24 cellular contexts compared by ENCODE assay signal in the genomic region with DNA sequence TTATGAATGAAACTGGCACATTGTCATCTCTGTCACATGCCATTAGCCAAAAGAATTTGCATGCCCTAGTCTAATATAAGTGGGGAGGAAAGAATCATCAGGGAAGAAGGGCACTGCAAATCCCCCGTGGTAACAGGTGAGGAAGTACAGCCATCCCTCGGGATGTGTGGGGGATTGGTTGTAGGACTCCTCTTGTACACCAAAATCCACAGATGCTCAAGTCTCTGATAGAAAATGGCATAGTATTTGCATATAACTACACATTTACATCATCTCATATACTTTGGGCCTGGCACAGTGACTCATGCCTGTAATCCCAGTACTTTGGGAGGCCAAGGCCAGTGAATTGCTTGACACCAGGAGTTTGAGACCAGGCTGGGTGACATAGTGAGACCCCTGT. TPM values are rescaled to one million over a fixed set of nuclear protein-coding genes. Genes with fewer than 3 reads are reported as not detected.
"Had no signal": no experiment of that assay in that cellular context is flagged by ENCODE, and none has a peak within 500 bp of the region (broad histone marks: within the 10 kb centered on the region; RNA-seq: fewer than 3 reads in every experiment).

No MANE protein-coding gene starts in this region.

- H3K4me3 ChIP-seq: left ventricle myocardium inferior, lung, ovary, prostate gland, spleen, tibial nerve, uterus had no signal

- ATAC-seq: naive thymus-derived CD4-positive, alpha-beta T cell; right cardiac atrium; sciatic nerve; stimulated activated effector memory CD8-positive, alpha-beta T cell treated with anti-CD3 and anti-CD28 coated beads, Interleukin-12 subunit alpha, Interleukin-12 subunit beta, amount 100 ng/mL, for 72 hours; stimulated activated naive CD8-positive, alpha-beta T cell treated with anti-CD3 and anti-CD28 coated beads, Interleukin-15, amount 100 ng/mL, for 72 hours had no signal

- H3K27ac Mint-ChIP-seq: mesothelial cell of epicardium; naive thymus-derived CD4-positive, alpha-beta T cell; natural killer cell treated with Interleukin-12 subunit alpha and Interleukin-12 subunit beta and Interleukin-15 and Interleukin-18, amount 100 ng/mL, for 72 hours; stimulated activated effector memory CD8-positive, alpha-beta T cell treated with anti-CD3 and anti-CD28 coated beads, Interleukin-12 subunit alpha, Interleukin-12 subunit beta, amount 100 ng/mL, for 72 hours; stimulated activated naive CD8-positive, alpha-beta T cell treated with anti-CD3 and anti-CD28 coated beads, Interleukin-15, amount 100 ng/mL, for 72 hours; type B pancreatic cell had no signal

- H3K9me3 ChIP-seq: left ventricle myocardium inferior, ovary, prostate gland, spleen, tibial nerve, uterus had no signal

- H3K36me3 ChIP-seq: left ventricle myocardium inferior, ovary, prostate gland, spleen, tibial nerve, uterus had no signal

- H3K27me3 ChIP-seq: ovary, spleen, tibial nerve, uterus had no signal

- H3K9me3 Mint-ChIP-seq: natural killer cell treated with Interleukin-12 subunit alpha and Interleukin-12 subunit beta and Interleukin-15 and Interleukin-18, amount 100 ng/mL, for 72 hours; stimulated activated effector memory CD8-positive, alpha-beta T cell treated with anti-CD3 and anti-CD28 coated beads, Interleukin-12 subunit alpha, Interleukin-12 subunit beta, amount 100 ng/mL, for 72 hours; stimulated activated naive CD8-positive, alpha-beta T cell treated with anti-CD3 and anti-CD28 coated beads, Interleukin-15, amount 100 ng/mL, for 72 hours; type B pancreatic cell had no signal

- H3K4me1 Mint-ChIP-seq: stimulated activated effector memory CD8-positive, alpha-beta T cell treated with anti-CD3 and anti-CD28 coated beads, Interleukin-12 subunit alpha, Interleukin-12 subunit beta, amount 100 ng/mL, for 72 hours; stimulated activated naive CD8-positive, alpha-beta T cell treated with anti-CD3 and anti-CD28 coated beads, Interleukin-15, amount 100 ng/mL, for 72 hours had no signal

- DNase-seq: islet precursor cell; left ventricle myocardium inferior; mesendoderm; naive thymus-derived CD4-positive, alpha-beta T cell; ovary; posterior cingulate gyrus; retina; right cardiac atrium; small intestine; spleen; stimulated activated CD4-positive, alpha-beta T cell treated with anti-CD3 and anti-CD28 coated beads, Interleukin-4, amount 100 ng/mL, for 24 hours; stimulated activated naive CD4-positive, alpha-beta T cell treated with Interleukin-2 at 50 U/mL for 16 hours; stimulated activated naive CD8-positive, alpha-beta T cell treated with anti-CD3 and anti-CD28 coated beads, Interleukin-15, amount 100 ng/mL, for 72 hours; substantia nigra; uterus had no signal

- H3K4me3 Mint-ChIP-seq: mesothelial cell of epicardium; naive thymus-derived CD4-positive, alpha-beta T cell; natural killer cell treated with Interleukin-12 subunit alpha and Interleukin-12 subunit beta and Interleukin-15 and Interleukin-18, amount 100 ng/mL, for 72 hours; stimulated activated effector memory CD8-positive, alpha-beta T cell treated with anti-CD3 and anti-CD28 coated beads, Interleukin-12 subunit alpha, Interleukin-12 subunit beta, amount 100 ng/mL, for 72 hours; stimulated activated naive CD8-positive, alpha-beta T cell treated with anti-CD3 and anti-CD28 coated beads, Interleukin-15, amount 100 ng/mL, for 72 hours; type B pancreatic cell had no signal

- H3K36me3 Mint-ChIP-seq: mesothelial cell of epicardium; naive thymus-derived CD4-positive, alpha-beta T cell; natural killer cell treated with Interleukin-12 subunit alpha and Interleukin-12 subunit beta and Interleukin-15 and Interleukin-18, amount 100 ng/mL, for 72 hours; stimulated activated effector memory CD8-positive, alpha-beta T cell treated with anti-CD3 and anti-CD28 coated beads, Interleukin-12 subunit alpha, Interleukin-12 subunit beta, amount 100 ng/mL, for 72 hours; type B pancreatic cell had no signal

- H3K27ac ChIP-seq: left ventricle myocardium inferior, ovary, prostate gland, spleen, tibial nerve, uterus had no signal

- H3K4me1 ChIP-seq: prostate gland, uterus had no signal

RNA-seq across cellular contexts. Expression of gene KIAA1549L, which starts 9.0 kb away (rescaled TPM):
- total RNA-seq: mononuclear cell; naive thymus-derived CD4-positive, alpha-beta T cell; natural killer cell treated with Interleukin-12 subunit alpha and Interleukin-12 subunit beta and Interleukin-15 and Interleukin-18, amount 100 ng/mL, for 72 hours had no signal
- polyA plus RNA-seq: naive thymus-derived CD4-positive, alpha-beta T cell had no signal
